In the genomic region with DNA sequence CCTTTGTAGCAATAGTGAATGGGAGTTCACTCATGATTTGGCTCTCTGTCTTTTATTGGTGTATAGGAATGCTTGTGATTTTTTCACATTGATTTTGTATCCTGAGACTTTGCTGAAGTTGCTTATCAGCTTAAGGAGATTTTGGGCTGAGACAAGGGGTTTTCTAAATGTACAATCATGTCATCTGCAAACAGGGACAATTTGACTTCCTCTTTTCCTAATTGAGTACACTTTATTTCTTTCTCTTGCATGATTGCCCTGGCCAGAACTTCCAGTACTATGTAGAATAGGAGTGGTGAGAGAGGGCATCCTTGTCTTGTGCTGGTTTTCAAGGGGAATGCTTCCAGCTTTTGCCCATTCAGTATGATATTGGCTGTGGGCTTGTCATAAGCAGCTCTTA, we compare ENCODE assay signal across 15 cellular contexts. TPM values are rescaled to one million over a fixed set of nuclear protein-coding genes. Genes with fewer than 3 reads are reported as not detected.
"Had no signal": no experiment of that assay in that cellular context is flagged by ENCODE, and none has a peak within 500 bp of the region (broad histone marks: within the 10 kb centered on the region; RNA-seq: fewer than 3 reads in every experiment).

No MANE protein-coding gene starts in this region.

RNA-seq across cellular contexts. Expression of gene PGLYRP3, which starts 3.3 kb away (rescaled TPM):
- total RNA-seq: stomach, subcutaneous adipose tissue, temporal lobe, testis, thoracic aorta, thyroid gland, tibial nerve, transverse colon, upper lobe of left lung, upper lobe of right lung, ureter, urinary bladder, uterus had no signal
- polyA plus RNA-seq: urinary bladder had no signal

RNA-seq across cellular contexts. Expression of gene PGLYRP4, which starts 32.6 kb away (rescaled TPM):
- total RNA-seq: stomach, subcutaneous adipose tissue, temporal lobe, thoracic aorta, thyroid gland, tibial nerve, transverse colon, upper lobe of left lung, upper lobe of right lung, urinary bladder, uterus had no signal

RNA-seq across cellular contexts. Expression of gene LORICRIN, which starts 56.5 kb away (rescaled TPM):
- total RNA-seq: stomach, subcutaneous adipose tissue, thoracic aorta, thyroid gland, transverse colon, upper lobe of left lung, upper lobe of right lung, ureter, urinary bladder, uterus, vagina had no signal
- polyA plus RNA-seq: stomach, urinary bladder had no signal

RNA-seq across cellular contexts. Expression of gene S100A12, which starts 59.4 kb away (rescaled TPM):
- total RNA-seq: suprapubic skin, testis, thyroid gland, tibial nerve, transverse colon, ureter had no signal
